Comparison of ENCODE assay signal across 20 cellular contexts in genomic region chr3:83224101-83224868, GRCh38.
A peak's percentile ranks its signal among the peaks of the same experiment; 100 is the strongest.
DNase-seq lines count a peak whose midpoint lies in the region; ATAC-seq and TF ChIP-seq lines count a peak whose summit lies in the region.
"Had no signal": no experiment of that assay in that cellular context is flagged by ENCODE, and none has a peak within 500 bp of the region (broad histone marks: within the 10 kb centered on the region; RNA-seq: fewer than 3 reads in every experiment).

No MANE protein-coding gene starts in this region.

- no peak for TF ChIP-seq CTCF in astrocyte of the spinal cord (IDR thresholded peaks at IDR 0.05; ENCODE audit: low read depth, low read length)

- peak; percentile 74 for DNase-seq in A172 (ENCODE audit: low spot score)
- peak; percentile 61 for DNase-seq in HT1080 (ENCODE audit: low read depth)
- DNase-seq in astrocyte of the spinal cord (ENCODE audit: low read depth, low spot score), result peak; percentile 66
- peak; percentile 42 for DNase-seq in inferior parietal cortex (ENCODE audit: extremely low spot score)
- DNase-seq in G401 (ENCODE audit: low spot score), result no peak
- DNase-seq in NCI-H146 (lab: John Stamatoyannopoulos, UW), result no peak
- DNase-seq in germinal center (ENCODE audit: low spot score), result no peak
- DNase-seq: activated CD4-positive, alpha-beta memory T cell treated with anti-CD3 and anti-CD28 coated beads for 36 hours; activated T-cell treated with anti-CD3 and anti-CD28 coated beads for 4 hours; amniotic stem cell; effector memory CD8-positive, alpha-beta T cell; NCI-H1048; NCI-H2029 treated with DMSO at 0.1 percent for 48 hours; NCI-H510A treated with DMSO at 0.1 percent for 48 hours; spleen; stimulated activated CD8-positive, alpha-beta memory T cell treated with anti-CD3 and anti-CD28 coated beads, Interleukin-4, amount 100 ng/mL, for 48 hours; uterus had no signal

- in situ Hi-C loops in astrocyte of the spinal cord (cut with HindIII; ENCODE audit: low sequenced_read_pairs) (no loop called here), G401 (cut with HindIII; ENCODE audit: low sequenced_read_pairs) (no loop called here)

- no peak overlapping the region for H3K4me3 ChIP-seq in astrocyte of the spinal cord (ENCODE audit: low read depth, low read length)
- H3K4me3 ChIP-seq: SJSA1, spleen, uterus had no signal

- ATAC-seq in GM21723 (IDR thresholded peaks at IDR 0.05; ENCODE audit: unreplicated experiment), result no peak
- ATAC-seq: effector memory CD8-positive, alpha-beta T cell; HCT116 had no signal

Comparison
In these comparisons a context has a peak if more than half of its experiments do, and no peak if none do; other contexts are left out.
1. DNase-seq: peak in A172 (single experiment), HT1080 (single experiment), astrocyte of the spinal cord (single experiment) and inferior parietal cortex (single experiment); none in G401 (single experiment), NCI-H146 (single experiment) and germinal center (single experiment).